Comparison of ENCODE assay signal across 26 cellular contexts in genomic region chr10:3817002-3817401, GRCh38.
"Had no signal": no experiment of that assay in that cellular context is flagged by ENCODE, and none has a peak within 500 bp of the region (broad histone marks: within the 10 kb centered on the region; RNA-seq: fewer than 3 reads in every experiment).

No MANE protein-coding gene starts in this region.

- H3K4me1 ChIP-seq: gastrocnemius medialis, prostate gland, testis had no signal

- H3K27ac ChIP-seq: dorsolateral prefrontal cortex, gastrocnemius medialis, heart left ventricle, prostate gland, right atrium auricular region, skin epidermis, spleen, testis, tibial artery, upper lobe of left lung had no signal

- H3K36me3 ChIP-seq: gastrocnemius medialis, heart left ventricle, prostate gland, right atrium auricular region, spleen, tibial artery, upper lobe of left lung had no signal

- H3K4me3 ChIP-seq: dorsolateral prefrontal cortex, gastrocnemius medialis, heart left ventricle, prostate gland, right atrium auricular region, skin epidermis, spleen, testis, tibial artery, upper lobe of left lung had no signal

- H3K36me3 Mint-ChIP-seq: stimulated activated memory B cell treated with anti-CD40 and anti-IgM and Interleukin-4, amounts not matched to agents 10 μg/mL and 1 μg/mL and 100 μg/mL, for 72 hours had no signal

- H3K27me3 ChIP-seq: dorsolateral prefrontal cortex, gastrocnemius medialis, heart left ventricle, right atrium auricular region, spleen, testis, tibial artery, upper lobe of left lung had no signal

- H3K9me3 Mint-ChIP-seq: nephron; stimulated activated memory B cell treated with anti-CD40 and anti-IgM and Interleukin-4, amounts not matched to agents 10 μg/mL and 1 μg/mL and 100 μg/mL, for 72 hours had no signal

- H3K9me3 ChIP-seq: gastrocnemius medialis, heart left ventricle, prostate gland, right atrium auricular region, spleen, testis, tibial artery, upper lobe of left lung had no signal

- H3K4me3 Mint-ChIP-seq: naive thymus-derived CD4-positive, alpha-beta T cell; nephron; stimulated activated memory B cell treated with anti-CD40 and anti-IgM and Interleukin-4, amounts not matched to agents 10 μg/mL and 1 μg/mL and 100 μg/mL, for 72 hours had no signal

- ATAC-seq: gastrocnemius medialis; naive thymus-derived CD4-positive, alpha-beta T cell; stimulated activated memory B cell treated with anti-CD40 and anti-IgM and Interleukin-4, amounts not matched to agents 10 μg/mL and 1 μg/mL and 100 μg/mL, for 72 hours; stimulated activated naive CD8-positive, alpha-beta T cell treated with anti-CD3 and anti-CD28 coated beads, Interleukin-15, Interleukin-2, amounts not matched to agents 100 U/mL and 50 U/mL, for 24 hours had no signal

- H3K27ac Mint-ChIP-seq: nephron; stimulated activated memory B cell treated with anti-CD40 and anti-IgM and Interleukin-4, amounts not matched to agents 10 μg/mL and 1 μg/mL and 100 μg/mL, for 72 hours had no signal

- H3K27me3 Mint-ChIP-seq: naive thymus-derived CD4-positive, alpha-beta T cell; stimulated activated memory B cell treated with anti-CD40 and anti-IgM and Interleukin-4, amounts not matched to agents 10 μg/mL and 1 μg/mL and 100 μg/mL, for 72 hours had no signal

- FAIRE-seq: colon, islet of Langerhans, urothelium cell line had no signal

- DNase-seq: dorsolateral prefrontal cortex; effector CD4-positive, alpha-beta T cell; foreskin fibroblast; gastrocnemius medialis; heart left ventricle; hippocampal formation; kidney glomerular epithelial cell; mesendoderm; midbrain; naive thymus-derived CD4-positive, alpha-beta T cell; nucleus accumbens; spleen; stimulated activated CD4-positive, alpha-beta T cell treated with anti-CD3 and anti-CD28 coated beads, Interleukin-4, amount 100 ng/mL, for 4 hours; stimulated activated naive CD8-positive, alpha-beta T cell treated with anti-CD3 and anti-CD28 coated beads, Interleukin-15, Interleukin-2, amounts not matched to agents 100 U/mL and 50 U/mL, for 24 hours; substantia nigra; testis; tibial artery; upper lobe of left lung had no signal
